Comparison of ENCODE assay signal across 17 cellular contexts in genomic region chr1:245330951-245331350, GRCh38.
"Had no signal": no experiment of that assay in that cellular context is flagged by ENCODE, and none has a peak within 500 bp of the region (broad histone marks: within the 10 kb centered on the region; RNA-seq: fewer than 3 reads in every experiment).

No MANE protein-coding gene starts in this region.

- H3K4me3 ChIP-seq: colonic mucosa, esophagus squamous epithelium, lower lobe of right lung, spleen, thyroid gland had no signal

- H3K27me3 ChIP-seq: colonic mucosa, esophagus squamous epithelium, spleen, thyroid gland had no signal

- ATAC-seq: activated CD4-positive, alpha-beta T cell treated with anti-CD3 and anti-CD28 coated beads for 36 hours; lower lobe of right lung; natural killer cell treated with Interleukin-12 subunit alpha and Interleukin-12 subunit beta and Interleukin-15 and Interleukin-18, amount 100 ng/mL, for 72 hours; stimulated activated naive B cell treated with anti-CD40 and anti-IgM and Interleukin-4, amounts not matched to agents 10 μg/mL and 1 μg/mL and 100 μg/mL, for 72 hours had no signal

- H3K4me1 ChIP-seq: colonic mucosa, esophagus squamous epithelium, lower lobe of right lung, spleen, thyroid gland had no signal

- H3K9me3 Mint-ChIP-seq: natural killer cell treated with Interleukin-12 subunit alpha and Interleukin-12 subunit beta and Interleukin-15 and Interleukin-18, amount 100 ng/mL, for 72 hours; stimulated activated naive B cell treated with anti-CD40 and anti-IgM and Interleukin-4, amounts not matched to agents 10 μg/mL and 1 μg/mL and 100 μg/mL, for 72 hours had no signal

- H3K27ac ChIP-seq: colonic mucosa, esophagus squamous epithelium, lower lobe of right lung, spleen, thyroid gland, WERI-Rb-1 had no signal

- H3K4me3 Mint-ChIP-seq: activated CD4-positive, alpha-beta T cell treated with anti-CD3 and anti-CD28 coated beads for 36 hours; activated naive CD8-positive, alpha-beta T cell treated with anti-CD3 and anti-CD28 coated beads for 36 hours; natural killer cell treated with Interleukin-12 subunit alpha and Interleukin-12 subunit beta and Interleukin-15 and Interleukin-18, amount 100 ng/mL, for 72 hours; stimulated activated naive B cell treated with anti-CD40 and anti-IgM and Interleukin-4, amounts not matched to agents 10 μg/mL and 1 μg/mL and 100 μg/mL, for 72 hours had no signal

- H3K4me1 Mint-ChIP-seq: stimulated activated naive B cell treated with anti-CD40 and anti-IgM and Interleukin-4, amounts not matched to agents 10 μg/mL and 1 μg/mL and 100 μg/mL, for 72 hours had no signal

- H3K36me3 ChIP-seq: colonic mucosa, esophagus squamous epithelium, lower lobe of right lung, spleen, thyroid gland, WERI-Rb-1 had no signal

- H3K36me3 Mint-ChIP-seq: natural killer cell treated with Interleukin-12 subunit alpha and Interleukin-12 subunit beta and Interleukin-15 and Interleukin-18, amount 100 ng/mL, for 72 hours; stimulated activated naive B cell treated with anti-CD40 and anti-IgM and Interleukin-4, amounts not matched to agents 10 μg/mL and 1 μg/mL and 100 μg/mL, for 72 hours had no signal

- H3K9me3 ChIP-seq: colonic mucosa, esophagus squamous epithelium, lower lobe of right lung, spleen, thyroid gland had no signal

- DNase-seq: activated CD4-positive, alpha-beta T cell treated with anti-CD3 and anti-CD28 coated beads for 36 hours; activated CD4-positive, alpha-beta T cell treated with anti-CD3 and anti-CD28 coated beads, Interleukin-2, amount 50 U/mL, for 48 hours; activated naive CD4-positive, alpha-beta T cell; activated naive CD8-positive, alpha-beta T cell treated with anti-CD3 and anti-CD28 coated beads for 36 hours; amygdala; colonic mucosa; esophagus squamous epithelium; lower lobe of right lung; retina; spleen; stimulated activated CD4-positive, alpha-beta T cell treated with anti-CD3 and anti-CD28 coated beads, Interleukin-4, amount 100 ng/mL, for 4 hours; stimulated activated naive B cell treated with anti-CD40 and anti-IgM and Interleukin-4, amounts not matched to agents 10 μg/mL and 1 μg/mL and 100 μg/mL, for 72 hours; SW 1271; T-helper 2 cell; thyroid gland; WERI-Rb-1 had no signal

- H3K27ac Mint-ChIP-seq: activated CD4-positive, alpha-beta T cell treated with anti-CD3 and anti-CD28 coated beads for 36 hours; activated naive CD8-positive, alpha-beta T cell treated with anti-CD3 and anti-CD28 coated beads for 36 hours; stimulated activated naive B cell treated with anti-CD40 and anti-IgM and Interleukin-4, amounts not matched to agents 10 μg/mL and 1 μg/mL and 100 μg/mL, for 72 hours had no signal
